ENCODE assay signal across 7 cellular contexts in genomic region chr10:73991846-73992245, GRCh38. TPM values are rescaled to one million over a fixed set of nuclear protein-coding genes. Genes with fewer than 3 reads are reported as not detected.
DNase-seq lines count a peak whose midpoint lies in the region; ATAC-seq, FAIRE-seq and TF ChIP-seq lines count a peak whose summit lies in the region.

No MANE protein-coding gene starts in this region.

- no peak for TF ChIP-seq CTCF in MM.1S (IDR thresholded peaks at IDR 0.05; ENCODE audit: low read length)
- no peak for TF ChIP-seq CTCF in lower lobe of right lung (IDR thresholded peaks at IDR 0.05)
- TF ChIP-seq CTCF in transverse colon (IDR thresholded peaks at IDR 0.05) = no peak

- in situ Hi-C loops in transverse colon (cut with MboI; ENCODE audit: low pct_ligation_motif_present in 1 of 4, low pct_unique_long_range_greater_than_20kb in 1 of 4, low sequenced_read_pairs in 3 of 4) = no loop called here

- no peaks in the 10 kb centered on the region for H4K20me1 ChIP-seq in MM.1S (ENCODE audit: insufficient read depth, low read length)

- FAIRE-seq in RCC 7860 (lab: Jason Lieb, UNC) = no peak

- 0 out of 2 replicates have a peak, but pooled peaks cover 6% of the 10 kb centered on the region for H3K4me1 ChIP-seq in MM.1S (ENCODE audit: low read length)
- no peaks in the 10 kb centered on the region for H3K4me1 ChIP-seq in lower lobe of right lung
- H3K4me1 ChIP-seq in transverse colon = no peaks in the 10 kb centered on the region

- no peaks in the 10 kb centered on the region for H3F3A ChIP-seq in MM.1S (ENCODE audit: insufficient read depth, low read length)

- H3K79me2 ChIP-seq in MM.1S (ENCODE audit: low read length) = no peaks in the 10 kb centered on the region

- H3K27me3 ChIP-seq in MM.1S (replicated peaks; ENCODE audit: insufficient read depth, low read length) (peaks cover 11% of the 10 kb centered on the region), lower lobe of right lung (ENCODE audit: low read depth) (no peaks in the 10 kb centered on the region), transverse colon (no peaks in the 10 kb centered on the region)

- H3K36me3 ChIP-seq in MM.1S (replicated peaks; ENCODE audit: insufficient read depth, low read length) = no peaks in the 10 kb centered on the region
- no peaks in the 10 kb centered on the region for H3K36me3 ChIP-seq in lower lobe of right lung
- no peaks in the 10 kb centered on the region for H3K36me3 ChIP-seq in transverse colon

- TF ChIP-seq POLR2A in transverse colon (IDR thresholded peaks at IDR 0.05) = no peak

- DNase-seq in MM.1S = peak; percentile 46
- DNase-seq in activated CD8-positive, alpha-beta memory T cell treated with anti-CD3 and anti-CD28 coated beads for 1 hour (ENCODE audit: extremely low read depth in 1 of 2, low read depth in 1 of 2) = peak; percentile 54 to 55
- peak; percentile 71 for DNase-seq in lower lobe of right lung
- peak; percentile 48 for DNase-seq in transverse colon
- no peak for DNase-seq in HK-2 (ENCODE audit: unreplicated experiment)
- DNase-seq in RCC 7860 (ENCODE audit: low spot score) = no peak

- H3K4me3 ChIP-seq in MM.1S (ENCODE audit: low read length) = no peak overlapping the region
- no peak overlapping the region for H3K4me3 ChIP-seq in lower lobe of right lung
- H3K4me3 ChIP-seq in transverse colon = no peak overlapping the region

- no peak overlapping the region for H3K9ac ChIP-seq in MM.1S (ENCODE audit: low read length)

- H3K4me2 ChIP-seq in MM.1S (ENCODE audit: low read depth, low read length) = no peak overlapping the region

- WGBS in transverse colon (ENCODE audit: low coverage in 1 of 2), 2 donors = 33 to 60% methylated on average over 2 to 6 of the region's 6 CpGs

- H2AFZ ChIP-seq in MM.1S (ENCODE audit: low read length) = no peak overlapping the region

- no peaks in the 10 kb centered on the region for H3K9me3 ChIP-seq in MM.1S (replicated peaks; ENCODE audit: insufficient read depth, low read length)
- H3K9me3 ChIP-seq in lower lobe of right lung = no peaks in the 10 kb centered on the region
- H3K9me3 ChIP-seq in transverse colon = no peaks in the 10 kb centered on the region

- intact Hi-C loops in lower lobe of right lung (cut with DNase I) = no loop called here
- intact Hi-C loops in transverse colon (cut with DNase I; ENCODE audit: low total_unique reads) = no loop called here

- peak; percentile 90 to 92 for ATAC-seq in lower lobe of right lung
- no peak for ATAC-seq in GM19467 (IDR thresholded peaks at IDR 0.05; ENCODE audit: unreplicated experiment)

- no peak for TF ChIP-seq EP300 in transverse colon (IDR thresholded peaks at IDR 0.05; ENCODE audit: low read depth)

- H3K9me2 ChIP-seq in MM.1S (replicated peaks; ENCODE audit: insufficient read depth, low read length) = no peaks in the 10 kb centered on the region

- no peak overlapping the region for H3K27ac ChIP-seq in MM.1S (ENCODE audit: low read length)
- peak overlapping the region; percentile 32 for H3K27ac ChIP-seq in lower lobe of right lung
- no peak overlapping the region for H3K27ac ChIP-seq in transverse colon

RNA-seq across cellular contexts. Expression of gene VCL, which starts 6.1 kb away (rescaled TPM):
- total RNA-seq in lower lobe of right lung (106 TPM), transverse colon (100 to 1,000 TPM in 3 of 4 donors, 10 to 100 TPM in 1; 96.1 to 133 (median 120) TPM)

Comparison
In these comparisons a context has a peak if more than half of its experiments do, and no peak if none do; other contexts are left out.
1. DNase-seq: peak in MM.1S (single experiment), activated CD8-positive, alpha-beta memory T cell treated with anti-CD3 and anti-CD28 coated beads for 1 hour (2 of 2), lower lobe of right lung (single experiment) and transverse colon (single experiment); none in HK-2 (single experiment) and RCC 7860 (single experiment).